Comparison of ENCODE assay signal across 26 cellular contexts in genomic region chr11:127616171-127616570, GRCh38.
"Had no signal": no experiment of that assay in that cellular context is flagged by ENCODE, and none has a peak within 500 bp of the region (broad histone marks: within the 10 kb centered on the region; RNA-seq: fewer than 3 reads in every experiment).

No MANE protein-coding gene starts in this region.

- H3K4me1 Mint-ChIP-seq: immature natural killer cell; naive thymus-derived CD8-positive, alpha-beta T cell; stimulated activated naive B cell treated with anti-CD40 and anti-IgM and Interleukin-4, amounts not matched to agents 10 μg/mL and 1 μg/mL and 100 μg/mL, for 72 hours had no signal

- H3K27me3 Mint-ChIP-seq: stimulated activated naive B cell treated with anti-CD40 and anti-IgM and Interleukin-4, amounts not matched to agents 10 μg/mL and 1 μg/mL and 100 μg/mL, for 72 hours had no signal

- H3K9me3 Mint-ChIP-seq: nephron had no signal

- DNase-seq: immature natural killer cell; kidney; left colon; left lung; lower lobe of right lung; mammary epithelial cell; mesenchymal stem cell; naive thymus-derived CD8-positive, alpha-beta T cell; nucleus accumbens; pancreas; retina; right cardiac atrium; stimulated activated CD4-positive, alpha-beta T cell treated with anti-CD3 and anti-CD28 coated beads, Interleukin-12 subunit alpha, Interleukin-12 subunit beta, amount 100 ng/mL, for 4 hours; stimulated activated CD4-positive, alpha-beta T cell treated with anti-CD3 and anti-CD28 coated beads, Interleukin-15, amount 100 ng/mL, for 24 hours; stimulated activated CD4-positive, alpha-beta T cell treated with anti-CD3 and anti-CD28 coated beads, Interleukin-2, amount 100 ng/mL, for 24 hours; stimulated activated CD4-positive, alpha-beta T cell treated with anti-CD3 and anti-CD28 coated beads, Interleukin-4, amount 100 ng/mL, for 1 hour; stimulated activated naive B cell treated with anti-CD40 and anti-IgM and Interleukin-4, amounts not matched to agents 10 μg/mL and 1 μg/mL and 100 μg/mL, for 72 hours; stimulated activated naive CD8-positive, alpha-beta T cell treated with anti-CD3 and anti-CD28 coated beads, Interleukin-15, Interleukin-2, amounts not matched to agents 100 U/mL and 50 U/mL, for 24 hours; stomach; testis; thyroid gland; transverse colon; upper lobe of left lung had no signal

- H3K36me3 Mint-ChIP-seq: immature natural killer cell; naive thymus-derived CD8-positive, alpha-beta T cell; stimulated activated naive B cell treated with anti-CD40 and anti-IgM and Interleukin-4, amounts not matched to agents 10 μg/mL and 1 μg/mL and 100 μg/mL, for 72 hours had no signal

- ATAC-seq: left colon; left lung; lower lobe of right lung; naive thymus-derived CD8-positive, alpha-beta T cell; pancreas; right cardiac atrium; sciatic nerve; stimulated activated naive B cell treated with anti-CD40 and anti-IgM and Interleukin-4, amounts not matched to agents 10 μg/mL and 1 μg/mL and 100 μg/mL, for 72 hours; stimulated activated naive CD8-positive, alpha-beta T cell treated with anti-CD3 and anti-CD28 coated beads, Interleukin-15, Interleukin-2, amounts not matched to agents 100 U/mL and 50 U/mL, for 24 hours had no signal

- H3K4me3 Mint-ChIP-seq: immature natural killer cell; naive thymus-derived CD8-positive, alpha-beta T cell; nephron; neural crest cell; stimulated activated naive B cell treated with anti-CD40 and anti-IgM and Interleukin-4, amounts not matched to agents 10 μg/mL and 1 μg/mL and 100 μg/mL, for 72 hours had no signal

- H3K27ac Mint-ChIP-seq: immature natural killer cell; naive thymus-derived CD8-positive, alpha-beta T cell; nephron; stimulated activated naive B cell treated with anti-CD40 and anti-IgM and Interleukin-4, amounts not matched to agents 10 μg/mL and 1 μg/mL and 100 μg/mL, for 72 hours had no signal
